Comparison of ENCODE assay signal across 35 cellular contexts in genomic region chr1:246195296-246195695, GRCh38.
A peak's percentile ranks its signal among the peaks of the same experiment; 100 is the strongest.
DNase-seq lines count a peak whose midpoint lies in the region; ATAC-seq, FAIRE-seq and TF ChIP-seq lines count a peak whose summit lies in the region.
"Had no signal": no experiment of that assay in that cellular context is flagged by ENCODE, and none has a peak within 500 bp of the region (broad histone marks: within the 10 kb centered on the region; RNA-seq: fewer than 3 reads in every experiment).

No MANE protein-coding gene starts in this region.

- POLR2A ChIA-PET in PC-3 (lab: Charles Lee; ENCODE audit: unreplicated experiment) (no interaction called here), K562 (lab: Yijun Ruan, JAX) (no interaction called here)

- TF ChIP-seq CTCF in PC-3 (conservative IDR thresholded peaks at IDR 0.05; ENCODE audit: low read depth, low read length): no peak
- no peak for TF ChIP-seq CTCF in K562 (IDR thresholded peaks at IDR 0.05 in 2 of 3, conservative IDR thresholded peaks at IDR 0.05 in 1 of 3; ENCODE audit: insufficient read depth in 2 of 3, low read depth in 1 of 3, low read length in 3 of 3)
- TF ChIP-seq CTCF in esophagus muscularis mucosa (IDR thresholded peaks at IDR 0.05): no peak
- no peak for TF ChIP-seq CTCF in lower lobe of right lung (IDR thresholded peaks at IDR 0.05)

- intact Hi-C loops in PC-3 (cut with micrococcal nuclease): no loop called here
- intact Hi-C loops in K562 (cut with micrococcal nuclease): no loop called here
- intact Hi-C loops in esophagus muscularis mucosa (cut with DNase I): no loop called here
- intact Hi-C loops in lower lobe of right lung (cut with DNase I): no loop called here
- intact Hi-C loops in cardiac septum (cut with DNase I): no loop called here

- H3K4me1 ChIP-seq in Karpas-422 (ENCODE audit: low read length) (peaks cover 40% of the 10 kb centered on the region), PC-3 (ENCODE audit: insufficient read depth, low read length) (no peaks in the 10 kb centered on the region), K562 (replicated peaks in 1 of 2; ENCODE audit: control insufficient read depth in 2 of 2, insufficient read depth in 2 of 2, low read length in 2 of 2) (peaks cover 3 to 5% of the 10 kb centered on the region in 2 experiments; a peak in 2 of 5 replicates), esophagus muscularis mucosa (peaks cover 0 to 9% (median 0%) of the 10 kb centered on the region in 4 donors), lower lobe of right lung (no peaks in the 10 kb centered on the region)
- H3K4me1 ChIP-seq: A549; BLaER1; BLaER1 treated with 17β-estradiol and CSF1 and Interleukin-3, amounts not matched to agents 10 nM and 100 nM; Caco-2 had no signal

- TF ChIP-seq EP300 in K562 (IDR thresholded peaks at IDR 0.05; ENCODE audit: low read length) (no peak), esophagus muscularis mucosa (IDR thresholded peaks at IDR 0.05) (no peak)

- H3K27ac ChIP-seq in Karpas-422 (ENCODE audit: low read length) (peak overlapping the region; percentile 29; the same call in 1 of the 2 replicates), PC-3 (ENCODE audit: low read length) (no peak overlapping the region), K562 (ENCODE audit: extremely low read depth, low read depth, low read length) (no peak overlapping the region), esophagus muscularis mucosa (replicated peaks in 1 of 4) (no peak overlapping the region), lower lobe of right lung (no peak overlapping the region)
- H3K27ac ChIP-seq: 22Rv1; A549; BLaER1; BLaER1 treated with 17β-estradiol and CSF1 and Interleukin-3, amounts not matched to agents 10 nM and 100 nM; C4-2B had no signal

- H3K9me2 ChIP-seq in Karpas-422 (replicated peaks; ENCODE audit: insufficient read depth, low read length) (no peaks in the 10 kb centered on the region), PC-3 (replicated peaks; ENCODE audit: low read length) (no peaks in the 10 kb centered on the region)

- H3K9me3 ChIP-seq in Karpas-422 (ENCODE audit: low read length) (no peaks in the 10 kb centered on the region), PC-3 (ENCODE audit: low read length) (no peaks in the 10 kb centered on the region), K562 (replicated peaks; ENCODE audit: control insufficient read depth, insufficient read depth, low read depth, low read length) (no peaks in the 10 kb centered on the region), esophagus muscularis mucosa (no peaks in the 10 kb centered on the region), lower lobe of right lung (no peaks in the 10 kb centered on the region)
- H3K9me3 ChIP-seq: A549; BE2C; BLaER1; BLaER1 treated with 17β-estradiol and CSF1 and Interleukin-3, amounts not matched to agents 10 nM and 100 nM; Caco-2 had no signal

- FAIRE-seq in K562 (lab: Jason Lieb, UNC): no peak
- FAIRE-seq: A204.1, A549, D721Med had no signal

- H3K27me3 ChIP-seq in Karpas-422 (ENCODE audit: low read length) (no peaks in the 10 kb centered on the region), PC-3 (ENCODE audit: low read length) (no peaks in the 10 kb centered on the region), K562 (ENCODE audit: control insufficient read depth in 2 of 2, insufficient read depth in 2 of 2, low read length in 2 of 2) (no peaks in the 10 kb centered on the region), esophagus muscularis mucosa (no peaks in the 10 kb centered on the region), lower lobe of right lung (ENCODE audit: low read depth) (no peaks in the 10 kb centered on the region)
- H3K27me3 ChIP-seq: BE2C; BLaER1; BLaER1 treated with 17β-estradiol and CSF1 and Interleukin-3, amounts not matched to agents 10 nM and 100 nM had no signal

- TF ChIP-seq RAD21 in K562 (CRISPR knock-in tag; conservative IDR thresholded peaks at IDR 0.05 in 1 of 2, IDR thresholded peaks at IDR 0.05 in 1 of 2): no peak

- H3K4me3 ChIP-seq in Karpas-422 (ENCODE audit: low read length) (no peak overlapping the region), PC-3 (ENCODE audit: low read length) (no peak overlapping the region), K562 (no peak overlapping the region), esophagus muscularis mucosa (no peak overlapping the region), lower lobe of right lung (no peak overlapping the region)
- H3K4me3 ChIP-seq: A549; BLaER1; BLaER1 treated with 17β-estradiol and CSF1 and Interleukin-3, amounts not matched to agents 10 nM and 100 nM had no signal

- H4K20me1 ChIP-seq in Karpas-422 (ENCODE audit: insufficient read depth, low read depth, low read length) (no peaks in the 10 kb centered on the region), PC-3 (ENCODE audit: low read length) (no peaks in the 10 kb centered on the region), K562 (replicated peaks; ENCODE audit: control insufficient read depth, insufficient read depth, low read length) (no peaks in the 10 kb centered on the region)
- H4K20me1 ChIP-seq: BLaER1; BLaER1 treated with 17β-estradiol and CSF1 and Interleukin-3, amounts not matched to agents 10 nM and 100 nM had no signal

- no peaks in the 10 kb centered on the region for H3K36me3 ChIP-seq in Karpas-422 (ENCODE audit: insufficient read depth, low read length)
- no peaks in the 10 kb centered on the region for H3K36me3 ChIP-seq in PC-3 (ENCODE audit: low read depth, low read length)
- H3K36me3 ChIP-seq in K562 (ENCODE audit: control insufficient read depth, insufficient read depth, low read length): no peaks in the 10 kb centered on the region
- no peaks in the 10 kb centered on the region for H3K36me3 ChIP-seq in esophagus muscularis mucosa
- H3K36me3 ChIP-seq in lower lobe of right lung: no peaks in the 10 kb centered on the region
- H3K36me3 ChIP-seq: BE2C had no signal

- no peaks in the 10 kb centered on the region for H3K9me1 ChIP-seq in K562 (ENCODE audit: control insufficient read depth, insufficient read depth, low read length)

- no peaks in the 10 kb centered on the region for H3F3A ChIP-seq in PC-3 (ENCODE audit: low read length, unreplicated experiment)

- peaks cover 57% of the 10 kb centered on the region for H3K79me2 ChIP-seq in Karpas-422 (ENCODE audit: low read length)
- H3K79me2 ChIP-seq in PC-3 (ENCODE audit: low read length): no peaks in the 10 kb centered on the region
- H3K79me2 ChIP-seq in K562 (ENCODE audit: control insufficient read depth, insufficient read depth, low read length): peaks cover 13% of the 10 kb centered on the region; the same call in 1 of the 3 replicates

- TF ChIP-seq POLR2A in K562 (conservative IDR thresholded peaks at IDR 0.05): no peak
- TF ChIP-seq POLR2A in esophagus muscularis mucosa (IDR thresholded peaks at IDR 0.05; ENCODE audit: low read depth): no peak

- in situ Hi-C loops in K562 (cut with MboI): no loop called here

- CTCF ChIA-PET in PC-3 (lab: Charles Lee) (no interaction called here), K562 (lab: Yijun Ruan, JAX; ENCODE audit: low intra/inter-chr PET ratio) (no interaction called here)

- WGBS in K562 (ENCODE audit: insufficient coverage, low coverage, missing lambda C conversion rate): 92% methylated on average over 7 of the region's 7 CpGs
- WGBS in esophagus muscularis mucosa: 89% methylated on average over 7 of the region's 7 CpGs

- no peak for DNase-seq in Karpas-422
- no peak for DNase-seq in PC-3
- no peak for DNase-seq in K562 (ENCODE audit: extremely low read depth in 1 of 4, low spot score in 3 of 4)
- peak; percentile 31 for DNase-seq in esophagus muscularis mucosa (ENCODE audit: extremely low spot score)
- DNase-seq in lower lobe of right lung: no peak
- DNase-seq in cardiac septum (ENCODE audit: low spot score): no peak
- DNase-seq: 8988T; ACHN; AML-193; BE2C; C1 segment of cervical spinal cord; Caco-2; Calu3; CD4-positive, alpha-beta memory T cell; CD4-positive, alpha-beta T cell; CD4-positive, CD25-positive, alpha-beta regulatory T cell; CD8-positive, alpha-beta memory T cell; CD8-positive, alpha-beta T cell; COR-L47; DMS 273 treated with DMSO at 0.1 percent for 48 hours; DMS153; DMS53; DMS79; DMS79 treated with DMSO at 0.1 percent for 48 hours; DND-41; EL had no signal

- H3K4me2 ChIP-seq in Karpas-422 (ENCODE audit: low read depth, low read length, poor library complexity, severe bottlenecking) (no peak overlapping the region), PC-3 (ENCODE audit: low read length) (no peak overlapping the region), K562 (ENCODE audit: insufficient read depth, low read length) (no peak overlapping the region)
- H3K4me2 ChIP-seq: A549; BLaER1; BLaER1 treated with 17β-estradiol and CSF1 and Interleukin-3, amounts not matched to agents 10 nM and 100 nM had no signal

- 0 out of 2 replicates have a peak, but pooled peaks have one; percentile 11 for ATAC-seq in PC-3
- ATAC-seq in K562: no peak
- no peak for ATAC-seq in lower lobe of right lung
- no peak for ATAC-seq in HG02759 (IDR thresholded peaks at IDR 0.05; ENCODE audit: unreplicated experiment)
- ATAC-seq in HG02798 (IDR thresholded peaks at IDR 0.05; ENCODE audit: poor library complexity, unreplicated experiment): no peak
- ATAC-seq: A549; CD8-positive, alpha-beta T cell had no signal

- BruUV-seq in PC-3 (replicated peaks; lab: Mats Ljungman, UMichigan) (no TSS peak), K562 (replicated peaks; lab: Mats Ljungman, UMichigan) (no TSS peak)

- H2AFZ ChIP-seq in Karpas-422 (ENCODE audit: low read length): no peak overlapping the region
- H2AFZ ChIP-seq in PC-3 (ENCODE audit: low read length): no peak overlapping the region
- no peak overlapping the region for H2AFZ ChIP-seq in K562 (ENCODE audit: low read depth, low read length)

- no peak overlapping the region for H3K9ac ChIP-seq in Karpas-422 (ENCODE audit: low read length)
- no peak overlapping the region for H3K9ac ChIP-seq in PC-3 (ENCODE audit: low read length)
- H3K9ac ChIP-seq in K562 (ENCODE audit: insufficient read depth in 1 of 2, low read depth in 2 of 2, low read length in 2 of 2): no peak overlapping the region
- H3K9ac ChIP-seq: BLaER1; BLaER1 treated with 17β-estradiol and CSF1 and Interleukin-3, amounts not matched to agents 10 nM and 100 nM had no signal

TF ChIP-seq in K562, 482 proteins besides CTCF, POLR2A, EP300 and RAD21:
- TF ChIP-seq TEAD2 (tag; IDR thresholded peaks at IDR 0.05): no peak
- peak; percentile 59 for TF ChIP-seq PKNOX1 (IDR thresholded peaks at IDR 0.05)
- TF ChIP-seq MEIS2 (IDR thresholded peaks at IDR 0.05; ENCODE audit: partially characterized antibody): peak; percentile 65
TF ChIP-seq in K562: peak in this region for 2.
